ENCODE assay signal across 15 cellular contexts in the genomic region with DNA sequence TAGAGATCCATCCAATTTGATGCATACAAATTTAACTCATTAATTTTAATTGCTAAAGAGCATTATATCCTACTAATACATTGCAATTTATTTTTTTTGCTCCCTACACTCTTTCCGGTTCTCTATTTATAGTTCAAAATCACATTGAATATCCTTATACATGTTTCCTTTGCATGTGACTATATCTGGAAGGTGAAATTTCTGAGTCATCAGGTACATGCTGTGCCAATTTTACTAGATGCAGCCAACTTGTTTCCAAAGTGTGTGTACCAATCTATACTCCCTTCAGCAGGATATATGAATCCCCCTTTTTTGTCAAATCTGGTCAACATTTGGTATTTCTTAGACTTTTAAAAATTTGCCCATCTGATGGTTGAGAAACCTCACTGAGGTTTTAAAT.
"Had no signal": no experiment of that assay in that cellular context is flagged by ENCODE, and none has a peak within 500 bp of the region (broad histone marks: within the 10 kb centered on the region; RNA-seq: fewer than 3 reads in every experiment).

No MANE protein-coding gene starts in this region.

- H3K27ac ChIP-seq: colonic mucosa, left lung had no signal

- ATAC-seq: left lung; natural killer cell; stimulated activated memory B cell treated with anti-CD40 and anti-IgM and Interleukin-4, amounts not matched to agents 10 μg/mL and 1 μg/mL and 100 μg/mL, for 72 hours had no signal

- H3K9me3 Mint-ChIP-seq: activated CD4-positive, alpha-beta memory T cell treated with anti-CD3 and anti-CD28 coated beads for 36 hours; activated T-cell treated with anti-CD3 and anti-CD28 coated beads, Interleukin-2, amount 50 U/mL, for 24 hours; natural killer cell had no signal

- H3K4me3 Mint-ChIP-seq: activated CD4-positive, alpha-beta memory T cell treated with anti-CD3 and anti-CD28 coated beads for 36 hours; activated T-cell treated with anti-CD3 and anti-CD28 coated beads, Interleukin-2, amount 50 U/mL, for 24 hours; memory B cell; natural killer cell; stimulated activated memory B cell treated with anti-CD40 and anti-IgM and Interleukin-4, amounts not matched to agents 10 μg/mL and 1 μg/mL and 100 μg/mL, for 72 hours had no signal

- H3K4me1 Mint-ChIP-seq: memory B cell; natural killer cell; stimulated activated memory B cell treated with anti-CD40 and anti-IgM and Interleukin-4, amounts not matched to agents 10 μg/mL and 1 μg/mL and 100 μg/mL, for 72 hours had no signal

- H3K36me3 ChIP-seq: colonic mucosa, left lung had no signal

- H3K27me3 Mint-ChIP-seq: stimulated activated memory B cell treated with anti-CD40 and anti-IgM and Interleukin-4, amounts not matched to agents 10 μg/mL and 1 μg/mL and 100 μg/mL, for 72 hours had no signal

- H3K27ac Mint-ChIP-seq: activated CD4-positive, alpha-beta memory T cell treated with anti-CD3 and anti-CD28 coated beads for 36 hours; activated T-cell treated with anti-CD3 and anti-CD28 coated beads, Interleukin-2, amount 50 U/mL, for 24 hours; memory B cell; natural killer cell; stimulated activated memory B cell treated with anti-CD40 and anti-IgM and Interleukin-4, amounts not matched to agents 10 μg/mL and 1 μg/mL and 100 μg/mL, for 72 hours had no signal

- DNase-seq: activated CD4-positive, alpha-beta memory T cell treated with anti-CD3 and anti-CD28 coated beads for 36 hours; activated CD4-positive, alpha-beta T cell treated with anti-CD3 and anti-CD28 coated beads for 1 hour; activated effector memory CD4-positive, alpha-beta T cell treated with Interleukin-2 at 50 U/mL for 16 hours; activated naive CD4-positive, alpha-beta T cell treated with anti-CD3 and anti-CD28 coated beads, Interleukin-2, amount 50 U/mL, for 16 hours; activated T-cell treated with anti-CD3 and anti-CD28 coated beads, Interleukin-2, amount 50 U/mL, for 24 hours; central memory CD4-positive, alpha-beta T cell; colonic mucosa; kidney; left lung; natural killer cell; posterior cingulate gyrus; retina; stimulated activated CD4-positive, alpha-beta T cell treated with anti-CD3 and anti-CD28 coated beads, Interleukin-2, amount 100 ng/mL, for 48 hours had no signal

- H3K27me3 ChIP-seq: colonic mucosa, left lung had no signal

- H3K4me3 ChIP-seq: colonic mucosa, left lung had no signal

- H3K9me3 ChIP-seq: colonic mucosa, left lung had no signal

- H3K4me1 ChIP-seq: colonic mucosa, left lung had no signal

- H3K36me3 Mint-ChIP-seq: activated CD4-positive, alpha-beta memory T cell treated with anti-CD3 and anti-CD28 coated beads for 36 hours; memory B cell; natural killer cell; stimulated activated memory B cell treated with anti-CD40 and anti-IgM and Interleukin-4, amounts not matched to agents 10 μg/mL and 1 μg/mL and 100 μg/mL, for 72 hours had no signal
